In the genomic region with DNA sequence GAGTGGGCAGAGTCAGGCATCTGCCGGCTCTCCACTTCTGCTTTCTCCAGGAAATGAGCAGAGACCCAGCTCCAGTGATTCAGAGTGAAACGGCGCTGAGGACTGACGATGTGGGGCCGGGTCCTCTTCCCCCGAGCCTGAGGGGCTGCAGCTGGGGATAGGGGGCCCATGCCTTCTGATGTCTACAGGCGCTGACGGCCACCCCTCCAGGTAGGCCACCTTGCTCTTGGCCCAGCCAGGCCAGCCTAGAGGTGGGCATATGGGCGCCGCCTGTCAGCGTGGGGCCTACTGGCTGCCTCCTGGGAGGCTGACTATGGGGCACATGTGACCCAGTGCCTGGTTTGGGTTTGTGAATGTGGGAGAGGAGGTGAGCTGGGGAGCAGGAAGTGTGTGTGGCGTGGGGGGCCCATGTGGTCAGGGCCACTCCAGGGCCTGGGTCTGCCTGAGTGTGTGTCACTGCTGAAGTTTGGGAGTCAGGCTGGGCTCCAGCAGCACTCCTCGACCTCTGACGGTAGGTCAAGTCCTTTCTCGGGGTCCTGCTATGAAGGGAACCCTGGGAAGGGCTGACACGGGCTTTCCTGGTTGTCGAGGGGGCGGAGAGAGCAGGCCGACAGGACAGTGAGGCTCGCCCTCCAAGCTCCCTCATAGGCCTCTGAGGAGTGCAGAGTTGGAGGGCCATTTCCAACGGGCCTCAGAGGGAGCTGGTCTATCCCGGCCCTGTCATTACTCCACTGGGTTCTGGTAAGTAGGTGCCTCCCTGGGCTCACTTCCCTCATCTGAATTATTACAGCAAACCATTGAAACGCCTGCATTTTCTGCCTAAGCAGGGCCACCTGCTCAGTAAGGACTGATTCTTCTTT, we compare ENCODE assay signal across 9 cellular contexts. TPM values are rescaled to one million over a fixed set of nuclear protein-coding genes. Genes with fewer than 3 reads are reported as not detected.
DNase-seq lines count a peak whose midpoint lies in the region; ATAC-seq and TF ChIP-seq lines count a peak whose summit lies in the region.
"Had no signal": no experiment of that assay in that cellular context is flagged by ENCODE, and none has a peak within 500 bp of the region (broad histone marks: within the 10 kb centered on the region; RNA-seq: fewer than 3 reads in every experiment).

TSS of gene WDFY4 (plus strand) at position 82 of the 860 bp plus-strand sequence. CDS start 24,860 bp downstream, outside the sequence.

- 88 to 89% methylated on average over 23 of the region's 23 CpGs for WGBS in aorta, 2 donors
- WGBS in sigmoid colon, 2 donors: 57 to 79% methylated on average over 23 of the region's 23 CpGs

- no peak for TF ChIP-seq EP300 in sigmoid colon (IDR thresholded peaks at IDR 0.05)

- H3K27me3 ChIP-seq in aorta (ENCODE audit: control insufficient read depth in 1 of 2, insufficient read depth in 2 of 2, low read length in 1 of 2) (no peaks in the 10 kb centered on the region), sigmoid colon (no peaks in the 10 kb centered on the region)
- H3K27me3 ChIP-seq in CD8-positive, alpha-beta memory T cell (ENCODE audit: insufficient read depth, low read length, poor library complexity, severe bottlenecking): no peaks in the 10 kb centered on the region

- H3K9me3 ChIP-seq in aorta (ENCODE audit: control insufficient read depth, low read length) (peaks cover 2% of the 10 kb centered on the region), sigmoid colon (no peaks in the 10 kb centered on the region)
- H3K9me3 ChIP-seq in CD8-positive, alpha-beta memory T cell (ENCODE audit: low read length): no peaks in the 10 kb centered on the region

- no peaks in the 10 kb centered on the region for H3K4me1 Mint-ChIP-seq in nephron progenitor cell
- H3K4me1 Mint-ChIP-seq in CD8-positive, alpha-beta memory T cell: no peaks in the 10 kb centered on the region

- H3K36me3 Mint-ChIP-seq in nephron progenitor cell (ENCODE audit: low read depth): no peaks in the 10 kb centered on the region
- no peaks in the 10 kb centered on the region for H3K36me3 Mint-ChIP-seq in CD8-positive, alpha-beta memory T cell
- H3K36me3 Mint-ChIP-seq: naive thymus-derived CD8-positive, alpha-beta T cell had no signal

- TF ChIP-seq POLR2A in sigmoid colon (IDR thresholded peaks at IDR 0.05): no peak

- H3K27ac ChIP-seq in aorta (ENCODE audit: low read depth in 1 of 2, low read length in 2 of 2) (no peak within 1 kb of the TSS), sigmoid colon (peak within 1 kb of the TSS in 2 of 4 donors; percentile 26 to 55)
- no peak within 1 kb of the TSS for H3K27ac ChIP-seq in CD8-positive, alpha-beta memory T cell (ENCODE audit: low read depth, low read length)

- intact Hi-C loops in left cardiac atrium (cut with DNase I): no loop called here
- intact Hi-C loops in aorta (cut with DNase I): no loop called here
- intact Hi-C loops in sigmoid colon (cut with DNase I): no loop called here

- POLR2A ChIA-PET in GM10248 (lab: Yijun Ruan, JAX): interaction anchor here (0.5 to 2.3 kb wide), 2 partner anchors 13 to 23 kb away, joined by 3 to 12 read pairs; no protein-coding TSS in a partner anchor
- POLR2A ChIA-PET in CD8-positive, alpha-beta memory T cell (lab: Charles Lee): no interaction called here

- H3K27me3 Mint-ChIP-seq in nephron progenitor cell (ENCODE audit: low read depth, poor library complexity): peaks cover 6% of the 10 kb centered on the region
- peaks cover 0 to 4% of the 10 kb centered on the region in 2 donors for H3K27me3 Mint-ChIP-seq in CD8-positive, alpha-beta memory T cell

- ATAC-seq in GM21447 (IDR thresholded peaks at IDR 0.05; ENCODE audit: unreplicated experiment): peak; percentile 71
- ATAC-seq in left cardiac atrium: peak; percentile 77 to 88
- peak; percentile 59 for ATAC-seq in aorta (ENCODE audit: low FRiP score)

- peak; percentile 83 for DNase-seq in GM10248 (ENCODE audit: extremely low spot score)
- DNase-seq in KG1 (lab: John Stamatoyannopoulos, UW): peak; percentile 83
- no peak for DNase-seq in left cardiac atrium
- DNase-seq in aorta: peak in 1 of 2 donors; percentile 80
- DNase-seq in nephron progenitor cell: no peak
- no peak for DNase-seq in sigmoid colon
- no peak for DNase-seq in CD8-positive, alpha-beta memory T cell

- TF ChIP-seq CTCF in GM10248 (IDR thresholded peaks at IDR 0.05; ENCODE audit: control extremely low read depth, extremely low read depth, low read depth, missing control alignments): no peak
- TF ChIP-seq CTCF in nephron progenitor cell (IDR thresholded peaks at IDR 0.05): no peak
- TF ChIP-seq CTCF in sigmoid colon (IDR thresholded peaks at IDR 0.05): no peak

- no peaks in the 10 kb centered on the region for H3K36me3 ChIP-seq in aorta (ENCODE audit: control insufficient read depth in 1 of 2, insufficient read depth in 2 of 2, low read length in 1 of 2)
- H3K36me3 ChIP-seq in sigmoid colon: no peaks in the 10 kb centered on the region
- no peaks in the 10 kb centered on the region for H3K36me3 ChIP-seq in CD8-positive, alpha-beta memory T cell (ENCODE audit: insufficient read depth, low read length)

- no peaks in the 10 kb centered on the region for H3K4me1 ChIP-seq in aorta (ENCODE audit: control insufficient read depth in 1 of 2, insufficient read depth in 2 of 2, low read length in 2 of 2)
- H3K4me1 ChIP-seq in sigmoid colon: no peaks in the 10 kb centered on the region
- H3K4me1 ChIP-seq in CD8-positive, alpha-beta memory T cell (ENCODE audit: insufficient read depth, low read length): no peaks in the 10 kb centered on the region

- CTCF ChIA-PET in GM10248 (lab: Yijun Ruan, JAX): interaction anchor here (1.1 to 9.4 kb wide), 8 partner anchors 9 to 28 kb away, joined by 3 to 98 read pairs (median 6); no protein-coding TSS in a partner anchor
- CTCF ChIA-PET in CD8-positive, alpha-beta memory T cell (lab: Charles Lee): no interaction called here

- H3K9me3 Mint-ChIP-seq in nephron progenitor cell: peaks cover 10% of the 10 kb centered on the region
- H3K9me3 Mint-ChIP-seq in CD8-positive, alpha-beta memory T cell: no peaks in the 10 kb centered on the region
- H3K9me3 Mint-ChIP-seq: naive thymus-derived CD8-positive, alpha-beta T cell had no signal

- H3K4me3 ChIP-seq in aorta (ENCODE audit: low read length in 2 of 2) (no peak within 1 kb of the TSS), sigmoid colon (peak within 1 kb of the TSS in 1 of 4 donors; percentile 25)
- H3K4me3 ChIP-seq in CD8-positive, alpha-beta memory T cell (ENCODE audit: low read length): no peak within 1 kb of the TSS

- no peak within 1 kb of the TSS for H3K27ac Mint-ChIP-seq in nephron progenitor cell
- H3K27ac Mint-ChIP-seq in CD8-positive, alpha-beta memory T cell: peak within 1 kb of the TSS in 1 of 8 donors; percentile 86

- H3K4me3 Mint-ChIP-seq in nephron progenitor cell: no peak within 1 kb of the TSS
- H3K4me3 Mint-ChIP-seq in CD8-positive, alpha-beta memory T cell: no peak within 1 kb of the TSS

RNA-seq across cellular contexts. Expression of gene WDFY4, which starts in this region (rescaled TPM):
- total RNA-seq in left cardiac atrium (1 to 10 TPM; 2.6 to 3.8 TPM), aorta (10 to 100 TPM in 1 of 2 donors, 1 to 10 TPM in 1; 7.3 to 15.0 TPM), sigmoid colon (1 to 10 TPM; 2.0 to 4.9 (median 3.3) TPM)
- polyA plus RNA-seq in aorta (1 to 10 TPM in 1 of 2 donors, under 1 TPM in 1; 0.54 to 1.9 TPM), sigmoid colon (10 to 100 TPM in 1 of 3 donors, 1 to 10 TPM in 1, under 1 TPM in 1; 0.60 to 18.6 (median 1.2) TPM)
- under 1 TPM; 0.20 to 0.35 TPM for total RNA-seq in CD8-positive, alpha-beta memory T cell
- not detected for polyA plus RNA-seq in CD8-positive, alpha-beta memory T cell

Comparison
In these comparisons a context has a peak if more than half of its experiments do, and no peak if none do; other contexts are left out.
1. DNase-seq: peak in GM10248 (single experiment) and KG1 (single experiment); none in left cardiac atrium (single experiment), nephron progenitor cell (single experiment), sigmoid colon (single experiment) and CD8-positive, alpha-beta memory T cell (0 of 5).
2. Peak in every context shown above with its lines, with median percentiles within 50 percentile points of each other: ATAC-seq.